ENCODE assay signal across 8 cellular contexts in the genomic region with DNA sequence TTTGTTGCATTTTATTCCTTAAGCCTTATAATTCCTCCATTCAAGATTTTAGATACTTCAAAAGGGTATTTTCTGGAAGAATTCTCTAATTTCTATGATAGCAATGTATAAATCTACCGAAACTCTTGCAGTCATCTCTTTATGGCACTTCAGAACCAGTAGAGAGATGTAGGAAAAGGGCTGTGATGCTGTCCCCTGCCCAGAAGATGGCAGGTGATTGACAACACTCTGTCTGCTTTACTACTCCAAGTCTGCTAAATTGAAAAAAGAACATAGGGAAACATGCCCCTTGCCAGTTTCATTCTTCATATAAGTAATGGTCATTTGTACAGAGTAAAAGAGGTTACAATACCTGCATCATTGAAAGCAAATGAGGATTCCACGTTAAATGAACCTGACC.
"Had no signal": no experiment of that assay in that cellular context is flagged by ENCODE, and none has a peak within 500 bp of the region (broad histone marks: within the 10 kb centered on the region; RNA-seq: fewer than 3 reads in every experiment).

No MANE protein-coding gene starts in this region.

- DNase-seq: activated CD8-positive, alpha-beta memory T cell treated with anti-CD3 and anti-CD28 coated beads, Interleukin-2, amount 50 U/mL, for 48 hours; activated CD8-positive, alpha-beta T cell treated with anti-CD3 and anti-CD28 coated beads, Interleukin-2, amount 10 ng/mL, durations not matched to agents 7 days and 5 days; activated naive CD4-positive, alpha-beta T cell treated with anti-CD3 and anti-CD28 coated beads for 36 hours; caudate nucleus; effector CD4-positive, alpha-beta T cell; thyroid gland had no signal

- ATAC-seq: activated CD8-positive, alpha-beta T cell treated with anti-CD3 and anti-CD28 coated beads, Interleukin-2, amount 10 ng/mL, durations not matched to agents 7 days and 5 days; gastroesophageal sphincter had no signal

- H3K27me3 ChIP-seq: gastroesophageal sphincter, thyroid gland had no signal

- H3K9me3 ChIP-seq: gastroesophageal sphincter, thyroid gland had no signal

- H3K4me3 Mint-ChIP-seq: activated CD8-positive, alpha-beta T cell treated with anti-CD3 and anti-CD28 coated beads, Interleukin-2, amount 10 ng/mL, durations not matched to agents 7 days and 5 days; activated naive CD4-positive, alpha-beta T cell treated with anti-CD3 and anti-CD28 coated beads for 36 hours had no signal

- H3K4me3 ChIP-seq: coronary artery, gastroesophageal sphincter, thyroid gland had no signal

- H3K9me3 Mint-ChIP-seq: activated naive CD4-positive, alpha-beta T cell treated with anti-CD3 and anti-CD28 coated beads for 36 hours had no signal

- H3K27ac Mint-ChIP-seq: activated CD8-positive, alpha-beta T cell treated with anti-CD3 and anti-CD28 coated beads, Interleukin-2, amount 10 ng/mL, durations not matched to agents 7 days and 5 days; activated naive CD4-positive, alpha-beta T cell treated with anti-CD3 and anti-CD28 coated beads for 36 hours had no signal

- H3K27ac ChIP-seq: coronary artery, gastroesophageal sphincter, thyroid gland had no signal
